13 cellular contexts compared by ENCODE assay signal in genomic region chr17:76538941-76539340, GRCh38. TPM values are rescaled to one million over a fixed set of nuclear protein-coding genes. Genes with fewer than 3 reads are reported as not detected.
A peak's percentile ranks its signal among the peaks of the same experiment; 100 is the strongest.
DNase-seq lines count a peak whose midpoint lies in the region; ATAC-seq and TF ChIP-seq lines count a peak whose summit lies in the region.
"Had no signal": no experiment of that assay in that cellular context is flagged by ENCODE, and none has a peak within 500 bp of the region (broad histone marks: within the 10 kb centered on the region; RNA-seq: fewer than 3 reads in every experiment).

No MANE protein-coding gene starts in this region.

- H3K4me3 ChIP-seq in lower lobe of right lung, result peak overlapping the region; percentile 58
- H3K4me3 ChIP-seq in A673 (ENCODE audit: low read depth, low read length, poor library complexity, severe bottlenecking), result no peak overlapping the region
- no peak overlapping the region for H3K4me3 ChIP-seq in HAP-1

- no peaks in the 10 kb centered on the region for H3K9me3 Mint-ChIP-seq in activated naive CD8-positive, alpha-beta T cell treated with anti-CD3 and anti-CD28 coated beads for 36 hours
- no peaks in the 10 kb centered on the region for H3K9me3 Mint-ChIP-seq in stimulated activated memory B cell treated with anti-CD40 and anti-IgM and Interleukin-4, amounts not matched to agents 10 μg/mL and 1 μg/mL and 100 μg/mL, for 72 hours
- H3K9me3 Mint-ChIP-seq: T-helper 1 cell treated with Interleukin-12 subunit alpha and Interleukin-12 subunit beta and Interleukin-4 antibody, amounts not matched to agents 30 μg/mL and 1 μg/mL, for 36 hours had no signal

- no peaks in the 10 kb centered on the region for H3K9me3 ChIP-seq in ES-I3 (ENCODE audit: control insufficient read depth, insufficient read depth, low read length)
- H3K9me3 ChIP-seq in lower lobe of right lung, result no peaks in the 10 kb centered on the region
- H3K9me3 ChIP-seq in A673 (ENCODE audit: low read depth, low read length, poor library complexity, severe bottlenecking), result no peaks in the 10 kb centered on the region
- no peaks in the 10 kb centered on the region for H3K9me3 ChIP-seq in HAP-1

- ATAC-seq in lower lobe of right lung, result no peak
- no peak for ATAC-seq in stimulated activated memory B cell treated with anti-CD40 and anti-IgM and Interleukin-4, amounts not matched to agents 10 μg/mL and 1 μg/mL and 100 μg/mL, for 72 hours

- CTCF ChIA-PET in A673 (lab: Charles Lee), result no interaction called here

- H3K4me1 Mint-ChIP-seq in activated naive CD8-positive, alpha-beta T cell treated with anti-CD3 and anti-CD28 coated beads for 36 hours, result peaks cover 3% of the 10 kb centered on the region
- H3K4me1 Mint-ChIP-seq in stimulated activated memory B cell treated with anti-CD40 and anti-IgM and Interleukin-4, amounts not matched to agents 10 μg/mL and 1 μg/mL and 100 μg/mL, for 72 hours, result peaks cover 34% of the 10 kb centered on the region

- H3K27me3 ChIP-seq in lower lobe of right lung (ENCODE audit: low read depth) (peaks cover 22% of the 10 kb centered on the region), A673 (replicated peaks; ENCODE audit: insufficient read depth, low read depth, low read length, poor library complexity) (peaks cover 5% of the 10 kb centered on the region), HAP-1 (ENCODE audit: low read depth) (no peaks in the 10 kb centered on the region)

- H3K9ac ChIP-seq in ES-I3 (ENCODE audit: low read depth, low read length), result peak overlapping the region; percentile 61; the same call in 1 of the 2 replicates

- intact Hi-C loops in lower lobe of right lung (cut with DNase I) (no loop called here), A673 (cut with micrococcal nuclease; ENCODE audit: unreplicated experiment) (no loop called here)

- H3K36me3 Mint-ChIP-seq in activated naive CD8-positive, alpha-beta T cell treated with anti-CD3 and anti-CD28 coated beads for 36 hours, result no peaks in the 10 kb centered on the region
- H3K36me3 Mint-ChIP-seq in stimulated activated memory B cell treated with anti-CD40 and anti-IgM and Interleukin-4, amounts not matched to agents 10 μg/mL and 1 μg/mL and 100 μg/mL, for 72 hours, result no peaks in the 10 kb centered on the region

- H3K4me1 ChIP-seq in ES-I3 (ENCODE audit: insufficient read depth, low read length) (peaks cover 35% of the 10 kb centered on the region), lower lobe of right lung (peaks cover 71% of the 10 kb centered on the region), A673 (ENCODE audit: insufficient read depth, low read length, poor library complexity, severe bottlenecking) (peaks cover 18% of the 10 kb centered on the region), HAP-1 (peaks cover 5% of the 10 kb centered on the region)

- no TSS peak for BruUV-seq in A673 (replicated peaks; lab: Mats Ljungman, UMichigan)

- in situ Hi-C loops in HAP-1 (cut with MboI; ENCODE audit: low sequenced_read_pairs), result no loop called here

- H3K4me3 Mint-ChIP-seq in activated naive CD8-positive, alpha-beta T cell treated with anti-CD3 and anti-CD28 coated beads for 36 hours, result peak overlapping the region; percentile 58
- peak overlapping the region; percentile 63 for H3K4me3 Mint-ChIP-seq in stimulated activated memory B cell treated with anti-CD40 and anti-IgM and Interleukin-4, amounts not matched to agents 10 μg/mL and 1 μg/mL and 100 μg/mL, for 72 hours
- H3K4me3 Mint-ChIP-seq: T-helper 1 cell treated with Interleukin-12 subunit alpha and Interleukin-12 subunit beta and Interleukin-4 antibody, amounts not matched to agents 30 μg/mL and 1 μg/mL, for 36 hours had no signal

- POLR2A ChIA-PET in A673 (lab: Charles Lee; ENCODE audit: low non-redundant PET), result no interaction called here

- no peaks in the 10 kb centered on the region for H3K36me3 ChIP-seq in ES-I3 (ENCODE audit: insufficient read depth, low read length)
- H3K36me3 ChIP-seq in lower lobe of right lung, result no peaks in the 10 kb centered on the region
- H3K36me3 ChIP-seq in A673 (ENCODE audit: insufficient read depth, low read length, poor library complexity, severe bottlenecking), result no peaks in the 10 kb centered on the region
- no peaks in the 10 kb centered on the region for H3K36me3 ChIP-seq in HAP-1 (replicated peaks)

- H3K27me3 Mint-ChIP-seq in activated naive CD8-positive, alpha-beta T cell treated with anti-CD3 and anti-CD28 coated beads for 36 hours, result peaks cover 21% of the 10 kb centered on the region
- H3K27me3 Mint-ChIP-seq in stimulated activated memory B cell treated with anti-CD40 and anti-IgM and Interleukin-4, amounts not matched to agents 10 μg/mL and 1 μg/mL and 100 μg/mL, for 72 hours, result peaks cover 43% of the 10 kb centered on the region

- H3K27ac Mint-ChIP-seq in activated naive CD8-positive, alpha-beta T cell treated with anti-CD3 and anti-CD28 coated beads for 36 hours, result no peak overlapping the region
- no peak overlapping the region for H3K27ac Mint-ChIP-seq in stimulated activated memory B cell treated with anti-CD40 and anti-IgM and Interleukin-4, amounts not matched to agents 10 μg/mL and 1 μg/mL and 100 μg/mL, for 72 hours
- H3K27ac Mint-ChIP-seq: T-helper 1 cell treated with Interleukin-12 subunit alpha and Interleukin-12 subunit beta and Interleukin-4 antibody, amounts not matched to agents 30 μg/mL and 1 μg/mL, for 36 hours had no signal

- H3K27ac ChIP-seq in lower lobe of right lung (peak overlapping the region; percentile 73), A673 (ENCODE audit: low read depth, low read length, poor library complexity, severe bottlenecking) (no peak overlapping the region)

- no peak for TF ChIP-seq CTCF in lower lobe of right lung (IDR thresholded peaks at IDR 0.05)
- TF ChIP-seq CTCF in A673 (conservative IDR thresholded peaks at IDR 0.05; ENCODE audit: low read depth, low read length), result no peak

- DNase-seq in activated naive CD8-positive, alpha-beta T cell treated with anti-CD3 and anti-CD28 coated beads for 36 hours, result no peak
- DNase-seq in lower lobe of right lung (peak; percentile 27), A673 (ENCODE audit: low spot score) (no peak), NCI-H1930 (lab: John Stamatoyannopoulos, UW) (no peak), activated gamma-delta T cell (lab: John Stamatoyannopoulos, UW) (no peak), HAP-1 (ENCODE audit: low spot score in 2 of 2) (no peak)
- DNase-seq: activated CD4-positive, alpha-beta T cell treated with anti-CD3 and anti-CD28 coated beads, Interleukin-2, amount 50 U/mL, for 48 hours; activated naive CD4-positive, alpha-beta T cell treated with Interleukin-2 at 50 U/mL for 16 hours; OCI-M1; stimulated activated CD8-positive, alpha-beta memory T cell treated with anti-CD3 and anti-CD28 coated beads, Interleukin-4, amount 100 ng/mL, for 48 hours had no signal

RNA-seq across cellular contexts. Expression of gene PRCD, which starts 0.9 kb away (rescaled TPM):
- under 1 TPM; 0.36 to 0.66 TPM for total RNA-seq in activated naive CD8-positive, alpha-beta T cell treated with anti-CD3 and anti-CD28 coated beads for 36 hours
- total RNA-seq in lower lobe of right lung, result 8.2 TPM
- not detected in 2 replicates for total RNA-seq in A673 (2021)

RNA-seq across cellular contexts. Expression of gene CYGB, which starts 1.4 kb away (rescaled TPM):
- under 1 TPM; 0.33 to 0.62 TPM for total RNA-seq in activated naive CD8-positive, alpha-beta T cell treated with anti-CD3 and anti-CD28 coated beads for 36 hours
- total RNA-seq in lower lobe of right lung (30.2 TPM), A673 (2021) (0.56 and 0.61 TPM in 2 replicates)

RNA-seq across cellular contexts. Expression of gene RHBDF2, which starts 37.7 kb away (rescaled TPM):
- 10 to 100 TPM; 20.7 to 22.2 TPM for total RNA-seq in activated naive CD8-positive, alpha-beta T cell treated with anti-CD3 and anti-CD28 coated beads for 36 hours
- total RNA-seq in lower lobe of right lung (47.8 TPM), A673 (2021) (20.4 and 26.5 TPM in 2 replicates)

RNA-seq across cellular contexts. Expression of gene ST6GALNAC2, which starts 46.7 kb away (rescaled TPM):
- not detected for total RNA-seq in activated naive CD8-positive, alpha-beta T cell treated with anti-CD3 and anti-CD28 coated beads for 36 hours
- total RNA-seq in lower lobe of right lung (29.0 TPM), A673 (2021) (not detected in 2 replicates)

Comparison
In these comparisons a context has a peak if more than half of its experiments do, and no peak if none do; other contexts are left out.
1. RNA of gene CYGB, which starts 1.4 kb away (total RNA-seq): 30.2 TPM in lower lobe of right lung (single experiment); 0.33 to 0.62 TPM in activated naive CD8-positive, alpha-beta T cell treated with anti-CD3 and anti-CD28 coated beads for 36 hours and 0.56 to 0.61 TPM in A673; every median in the first group is over 10 times any median in the second.